1 cellular context compared by ENCODE assay signal in the genomic region with DNA sequence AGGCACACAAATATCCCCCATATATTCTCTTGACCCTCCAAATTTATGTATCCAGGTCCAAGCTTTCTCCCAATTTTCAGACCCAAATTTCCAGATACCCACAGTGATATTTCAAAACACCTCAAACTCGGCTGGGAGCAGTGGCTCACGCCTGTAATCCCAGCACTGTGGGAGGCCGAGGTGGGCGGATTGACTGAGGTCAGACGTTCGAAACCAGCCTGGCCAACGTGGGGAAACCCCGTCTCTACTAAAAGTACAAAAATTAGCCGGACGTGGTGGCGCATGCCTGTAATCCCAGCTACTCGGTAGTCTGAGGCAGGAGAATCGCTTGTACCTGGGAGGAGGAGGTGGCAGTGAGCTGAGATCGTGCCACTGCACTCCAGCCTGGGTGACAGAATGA.
TF ChIP-seq lines count a peak whose summit lies in the region.

No MANE protein-coding gene starts in this region.

TF ChIP-seq in GM12878, 131 proteins besides CTCF, POLR2A, EP300 and RAD21:
- peak; percentile 41; the same call in 1 of the 2 replicates for TF ChIP-seq CREM (IDR thresholded peaks at IDR 0.05; ENCODE audit: low read depth)
- TF ChIP-seq MEF2A (IDR thresholded peaks at IDR 0.05; ENCODE audit: insufficient read depth, low read depth, low read length) = 0 out of 2 replicates have a peak, but pooled peaks have one; percentile 17
- TF ChIP-seq EED (IDR thresholded peaks at IDR 0.05; ENCODE audit: low read depth) = peak; percentile 81
- TF ChIP-seq EGR1 (IDR thresholded peaks at IDR 0.05; ENCODE audit: borderline replicate concordance in 1 of 2, low read depth in 2 of 2, low read length in 2 of 2) = peak in 1 of 2 experiments; percentile 80; a peak in 2 of 3 replicates
- peak; percentile 30; the same call in 1 of the 2 replicates for TF ChIP-seq ATF2 (IDR thresholded peaks at IDR 0.05; ENCODE audit: low read length)
- TF ChIP-seq SKIL (IDR thresholded peaks at IDR 0.05; ENCODE audit: low read depth, poor library complexity, severe bottlenecking) = peak; percentile 70
- peak; percentile 86 for TF ChIP-seq IKZF2 (IDR thresholded peaks at IDR 0.05)
- peak; percentile 59; the same call in 1 of the 2 replicates for TF ChIP-seq RELB (IDR thresholded peaks at IDR 0.05; ENCODE audit: low read depth)
- 0 out of 2 replicates have a peak, but pooled peaks have one; percentile 54 for TF ChIP-seq CBFB (IDR thresholded peaks at IDR 0.05; ENCODE audit: low read depth)
- TF ChIP-seq MTA3 (IDR thresholded peaks at IDR 0.05; ENCODE audit: borderline replicate concordance, low read length) = 0 out of 2 replicates have a peak, but pooled peaks have one; percentile 37
- peak in 1 of 2 experiments; percentile 67; a peak in 2 of 4 replicates for TF ChIP-seq BHLHE40 (IDR thresholded peaks at IDR 0.05; ENCODE audit: borderline replicate concordance in 1 of 2, low read depth in 2 of 2, low read length in 1 of 2)
- peak; percentile 17; the same call in 1 of the 2 replicates for TF ChIP-seq JUNB (IDR thresholded peaks at IDR 0.05)
- peak; percentile 68 for TF ChIP-seq BCL3 (IDR thresholded peaks at IDR 0.05; ENCODE audit: borderline replicate concordance, insufficient read depth, low read depth, low read length, poor library complexity, severe bottlenecking)
- TF ChIP-seq BCL11A (IDR thresholded peaks at IDR 0.05; ENCODE audit: low read depth, low read length) = 0 out of 2 replicates have a peak, but pooled peaks have one; percentile 37
- peak; percentile 80 for TF ChIP-seq IKZF1 (conservative IDR thresholded peaks at IDR 0.05)
- TF ChIP-seq HDGF (IDR thresholded peaks at IDR 0.05) = 0 out of 2 replicates have a peak, but pooled peaks have one; percentile 17
- peak; percentile 79; the same call in 1 of the 2 replicates for TF ChIP-seq DPF2 (IDR thresholded peaks at IDR 0.05)
- peak; percentile 56; the same call in 1 of the 2 replicates for TF ChIP-seq MTA2 (IDR thresholded peaks at IDR 0.05; ENCODE audit: low read depth)
- peak in 1 of 2 experiments; percentile 24; a peak in 1 of 4 replicates for TF ChIP-seq ETV6 (conservative IDR thresholded peaks at IDR 0.05 in 1 of 2, IDR thresholded peaks at IDR 0.05 in 1 of 2; ENCODE audit: borderline replicate concordance in 1 of 2, low read depth in 1 of 2)
- peak; percentile 79 for TF ChIP-seq RUNX3 (IDR thresholded peaks at IDR 0.05; ENCODE audit: low read length)
- peak; percentile 67 for TF ChIP-seq ATF7 (IDR thresholded peaks at IDR 0.05; ENCODE audit: low read depth)
- TF ChIP-seq BMI1 (IDR thresholded peaks at IDR 0.05; ENCODE audit: borderline replicate concordance) = 0 out of 2 replicates have a peak, but pooled peaks have one; percentile 9
- TF ChIP-seq PKNOX1 (IDR thresholded peaks at IDR 0.05) = 0 out of 2 replicates have a peak, but pooled peaks have one; percentile 8
